ENCODE assay signal across 1 cellular context in genomic region chr3:5162102-5162501, GRCh38.
TF ChIP-seq lines count a peak whose summit lies in the region.

No MANE protein-coding gene starts in this region.

TF ChIP-seq in HCT116, 20 proteins besides CTCF, POLR2A, EP300 and RAD21 (continued from another document):
- TF ChIP-seq REST (IDR thresholded peaks at IDR 0.05; ENCODE audit: low read depth) (no peak), TCF7L2 (IDR thresholded peaks at IDR 0.05; ENCODE audit: borderline replicate concordance, extremely low read depth, insufficient read depth, insufficient read length) (no peak), YY1 (IDR thresholded peaks at IDR 0.05; ENCODE audit: extremely low read depth, insufficient replicate concordance, low read depth, low read length) (no peak)
